9 cellular contexts compared by ENCODE assay signal in the genomic region with DNA sequence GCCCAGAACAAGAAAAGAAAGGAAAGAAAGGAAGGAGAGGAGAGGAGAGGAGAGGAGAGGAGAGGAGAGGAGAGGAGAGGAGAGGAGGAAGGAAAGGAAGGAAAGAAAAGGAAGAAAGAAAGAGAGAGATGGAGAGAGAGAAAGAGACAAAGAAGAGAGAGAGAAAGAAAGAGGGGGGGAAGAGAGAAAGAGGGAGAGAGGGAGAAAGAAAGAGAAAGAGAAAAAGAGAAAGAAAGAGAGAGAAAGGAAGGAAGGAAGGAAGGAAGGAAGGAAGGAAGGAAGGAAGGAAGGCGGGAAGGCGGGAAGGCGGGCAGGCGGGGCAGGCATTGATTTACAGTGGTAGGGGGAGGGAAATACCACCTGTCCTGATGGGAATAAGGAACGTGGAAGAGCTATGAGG.
"Had no signal": no experiment of that assay in that cellular context is flagged by ENCODE, and none has a peak within 500 bp of the region (broad histone marks: within the 10 kb centered on the region; RNA-seq: fewer than 3 reads in every experiment).

No MANE protein-coding gene starts in this region.

- H3K4me3 Mint-ChIP-seq: H9, HFFc6, IgD-negative memory B cell had no signal

- H3K4me3 ChIP-seq: GM23248 had no signal

- ATAC-seq: HepG2 had no signal

- DNase-seq: GM23248, GOT3, H9, HCEC 1CT, HFFc6, KBM-7 had no signal

- H3K9ac ChIP-seq: GM23248 had no signal

- H3K27ac Mint-ChIP-seq: H9, HFFc6, IgD-negative memory B cell had no signal

- H3K4me1 Mint-ChIP-seq: IgD-negative memory B cell had no signal

- H3K27ac ChIP-seq: GM23248, HL-60 had no signal

- H2AFZ ChIP-seq: GM23248 had no signal

- H3K27me3 Mint-ChIP-seq: IgD-negative memory B cell had no signal

- FAIRE-seq: HepG2 had no signal

- H3K9me3 Mint-ChIP-seq: H9, HFFc6, IgD-negative memory B cell had no signal
